ENCODE assay signal across 16 cellular contexts in the genomic region with DNA sequence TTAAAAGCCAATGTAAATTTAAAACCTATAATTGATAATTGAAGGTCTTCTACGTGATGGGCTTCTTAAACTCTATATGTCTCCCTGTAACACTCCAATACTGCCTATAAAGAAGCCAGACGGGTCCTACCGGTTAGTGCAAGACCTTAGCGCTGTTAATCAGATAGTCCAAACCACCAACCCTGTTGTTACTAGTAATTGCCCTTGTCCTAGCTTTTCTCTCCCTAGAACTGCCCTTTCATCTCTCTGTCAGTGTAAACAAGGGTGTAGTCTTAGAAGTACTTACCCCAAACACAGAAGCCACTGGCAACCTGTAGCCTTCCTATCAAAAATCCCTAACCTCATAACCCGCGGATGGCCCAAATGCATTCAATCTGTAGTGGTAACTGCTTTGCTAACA.
DNase-seq lines count a peak whose midpoint lies in the region; ATAC-seq and TF ChIP-seq lines count a peak whose summit lies in the region.
"Had no signal": no experiment of that assay in that cellular context is flagged by ENCODE, and none has a peak within 500 bp of the region (broad histone marks: within the 10 kb centered on the region; RNA-seq: fewer than 3 reads in every experiment).

No MANE protein-coding gene starts in this region.

- H3K79me2 ChIP-seq in smooth muscle cell (ENCODE audit: low read depth), result no peaks in the 10 kb centered on the region

- peaks cover 6 to 46% (median 25%) of the 10 kb centered on the region in 11 donors for H3K9me3 Mint-ChIP-seq in naive thymus-derived CD4-positive, alpha-beta T cell
- peaks cover 26% of the 10 kb centered on the region for H3K9me3 Mint-ChIP-seq in WTC11

- H3K4me3 Mint-ChIP-seq in naive thymus-derived CD4-positive, alpha-beta T cell, result no peak overlapping the region
- no peak overlapping the region for H3K4me3 Mint-ChIP-seq in WTC11
- H3K4me3 Mint-ChIP-seq: CD4-positive, alpha-beta memory T cell had no signal

- H3K4me3 ChIP-seq in smooth muscle cell, result no peak overlapping the region
- no peak overlapping the region for H3K4me3 ChIP-seq in naive thymus-derived CD4-positive, alpha-beta T cell (ENCODE audit: low read length)
- H3K4me3 ChIP-seq: A549, HAP-1 had no signal

- ATAC-seq in naive thymus-derived CD4-positive, alpha-beta T cell, result no peak
- ATAC-seq in WTC11, result no peak
- ATAC-seq: A549 had no signal

- intact Hi-C loops in naive thymus-derived CD4-positive, alpha-beta T cell (cut with micrococcal nuclease), result no loop called here

- H3K4me1 ChIP-seq in smooth muscle cell (ENCODE audit: low read depth), result peaks cover 3% of the 10 kb centered on the region
- H3K4me1 ChIP-seq in naive thymus-derived CD4-positive, alpha-beta T cell (ENCODE audit: control insufficient read depth in 2 of 2, insufficient read depth in 2 of 2, low read length in 2 of 2), result no peaks in the 10 kb centered on the region
- H3K4me1 ChIP-seq: A549, BE2C, HAP-1 had no signal

- CTCF ChIA-PET in naive thymus-derived CD4-positive, alpha-beta T cell (lab: Charles Lee), result no interaction called here
- CTCF ChIA-PET in WTC11 (lab: Charles Lee), result no interaction called here

- H3K27ac Mint-ChIP-seq in naive thymus-derived CD4-positive, alpha-beta T cell, result no peak overlapping the region
- no peak overlapping the region for H3K27ac Mint-ChIP-seq in WTC11
- H3K27ac Mint-ChIP-seq: CD4-positive, alpha-beta memory T cell had no signal

- H3K9ac ChIP-seq in smooth muscle cell (ENCODE audit: low read depth), result no peak overlapping the region

- H3F3A ChIP-seq in smooth muscle cell (ENCODE audit: low read depth), result no peaks in the 10 kb centered on the region

- H3K36me3 Mint-ChIP-seq in naive thymus-derived CD4-positive, alpha-beta T cell, result peaks cover 0 to 25% (median 0%) of the 10 kb centered on the region in 5 donors
- peaks cover 17% of the 10 kb centered on the region for H3K36me3 Mint-ChIP-seq in WTC11

- no peaks in the 10 kb centered on the region for H4K20me1 ChIP-seq in smooth muscle cell (ENCODE audit: low read depth)

- TF ChIP-seq CTCF in smooth muscle cell (IDR thresholded peaks at IDR 0.05; ENCODE audit: borderline replicate concordance, insufficient read depth, poor library complexity, severe bottlenecking), result no peak
- TF ChIP-seq CTCF in WTC11 (IDR thresholded peaks at IDR 0.05), result no peak

- DNase-seq in HT-29 (ENCODE audit: low spot score), result peak; percentile 66
- DNase-seq in NCI-H748 treated with DMSO at 0.1 percent for 48 hours (lab: John Stamatoyannopoulos, UW), result peak; percentile 91
- peak; percentile 81 for DNase-seq in islet precursor cell
- no peak for DNase-seq in smooth muscle cell (lab: John Stamatoyannopoulos, UW; ENCODE audit: unreplicated experiment)
- DNase-seq in naive thymus-derived CD4-positive, alpha-beta T cell, result no peak
- DNase-seq in HUDEP-2 (lab: John Stamatoyannopoulos, UW; ENCODE audit: unreplicated experiment in 76 of 76), result no peak
- no peak for DNase-seq in WTC11 (ENCODE audit: low spot score)
- DNase-seq: BE2C; CD4-positive, alpha-beta memory T cell; DMS153; DMS79 treated with DMSO at 0.1 percent for 48 hours; EL; GDM1 had no signal

- H2AFZ ChIP-seq in smooth muscle cell (ENCODE audit: low read depth), result no peak overlapping the region

- no peaks in the 10 kb centered on the region for H3K27me3 ChIP-seq in smooth muscle cell (ENCODE audit: low read depth)
- H3K27me3 ChIP-seq in naive thymus-derived CD4-positive, alpha-beta T cell (ENCODE audit: control insufficient read depth in 2 of 2, insufficient read depth in 2 of 2, low read length in 2 of 2), result no peaks in the 10 kb centered on the region

- peaks cover 3 to 38% (median 32%) of the 10 kb centered on the region in 5 donors for H3K27me3 Mint-ChIP-seq in naive thymus-derived CD4-positive, alpha-beta T cell
- peaks cover 11% of the 10 kb centered on the region for H3K27me3 Mint-ChIP-seq in WTC11 (ENCODE audit: low read depth)

- POLR2A ChIA-PET in naive thymus-derived CD4-positive, alpha-beta T cell (lab: Charles Lee), result no interaction called here
- POLR2A ChIA-PET in WTC11 (lab: Charles Lee), result no interaction called here

- 52% methylated on average over 6 of the region's 6 CpGs for WGBS in smooth muscle cell (ENCODE audit: low lambda C conversion rate)

- peak overlapping the region; percentile 29 for H3K27ac ChIP-seq in smooth muscle cell (ENCODE audit: low read depth)
- H3K27ac ChIP-seq in naive thymus-derived CD4-positive, alpha-beta T cell (ENCODE audit: low read depth, low read length), result no peak overlapping the region
- H3K27ac ChIP-seq: A549, C4-2B had no signal

- no peaks in the 10 kb centered on the region for H3K36me3 ChIP-seq in smooth muscle cell (ENCODE audit: low read depth)
- H3K36me3 ChIP-seq in naive thymus-derived CD4-positive, alpha-beta T cell (ENCODE audit: control insufficient read depth in 2 of 3, insufficient read depth in 3 of 3, low read length in 3 of 3), result no peaks in the 10 kb centered on the region
- H3K36me3 ChIP-seq: BE2C, HAP-1 had no signal

- no peak overlapping the region for H3K4me2 ChIP-seq in smooth muscle cell
- H3K4me2 ChIP-seq: A549 had no signal

- H3K9me3 ChIP-seq in smooth muscle cell (replicated peaks; ENCODE audit: low read depth), result no peaks in the 10 kb centered on the region
- peaks cover 0 to 12% (median 0%) of the 10 kb centered on the region in 3 experiments for H3K9me3 ChIP-seq in naive thymus-derived CD4-positive, alpha-beta T cell (ENCODE audit: control insufficient read depth in 2 of 3, low read length in 3 of 3)
- H3K9me3 ChIP-seq: BE2C, HAP-1 had no signal

- no peaks in the 10 kb centered on the region for H3K4me1 Mint-ChIP-seq in naive thymus-derived CD4-positive, alpha-beta T cell
- no peaks in the 10 kb centered on the region for H3K4me1 Mint-ChIP-seq in WTC11
- H3K4me1 Mint-ChIP-seq: CD4-positive, alpha-beta memory T cell had no signal

TF ChIP-seq in WTC11, 78 proteins besides CTCF, POLR2A, EP300 and RAD21 (continues in another document):
- TF ChIP-seq RELA (CRISPR knock-in tag; IDR thresholded peaks at IDR 0.05; ENCODE audit: borderline replicate concordance) (no peak), ZNF423 (CRISPR knock-in tag; IDR thresholded peaks at IDR 0.05) (no peak), ZNF425 (CRISPR knock-in tag; conservative IDR thresholded peaks at IDR 0.05) (no peak), MLX (CRISPR knock-in tag; IDR thresholded peaks at IDR 0.05) (no peak)
- TF ChIP-seq, protein P1, sequence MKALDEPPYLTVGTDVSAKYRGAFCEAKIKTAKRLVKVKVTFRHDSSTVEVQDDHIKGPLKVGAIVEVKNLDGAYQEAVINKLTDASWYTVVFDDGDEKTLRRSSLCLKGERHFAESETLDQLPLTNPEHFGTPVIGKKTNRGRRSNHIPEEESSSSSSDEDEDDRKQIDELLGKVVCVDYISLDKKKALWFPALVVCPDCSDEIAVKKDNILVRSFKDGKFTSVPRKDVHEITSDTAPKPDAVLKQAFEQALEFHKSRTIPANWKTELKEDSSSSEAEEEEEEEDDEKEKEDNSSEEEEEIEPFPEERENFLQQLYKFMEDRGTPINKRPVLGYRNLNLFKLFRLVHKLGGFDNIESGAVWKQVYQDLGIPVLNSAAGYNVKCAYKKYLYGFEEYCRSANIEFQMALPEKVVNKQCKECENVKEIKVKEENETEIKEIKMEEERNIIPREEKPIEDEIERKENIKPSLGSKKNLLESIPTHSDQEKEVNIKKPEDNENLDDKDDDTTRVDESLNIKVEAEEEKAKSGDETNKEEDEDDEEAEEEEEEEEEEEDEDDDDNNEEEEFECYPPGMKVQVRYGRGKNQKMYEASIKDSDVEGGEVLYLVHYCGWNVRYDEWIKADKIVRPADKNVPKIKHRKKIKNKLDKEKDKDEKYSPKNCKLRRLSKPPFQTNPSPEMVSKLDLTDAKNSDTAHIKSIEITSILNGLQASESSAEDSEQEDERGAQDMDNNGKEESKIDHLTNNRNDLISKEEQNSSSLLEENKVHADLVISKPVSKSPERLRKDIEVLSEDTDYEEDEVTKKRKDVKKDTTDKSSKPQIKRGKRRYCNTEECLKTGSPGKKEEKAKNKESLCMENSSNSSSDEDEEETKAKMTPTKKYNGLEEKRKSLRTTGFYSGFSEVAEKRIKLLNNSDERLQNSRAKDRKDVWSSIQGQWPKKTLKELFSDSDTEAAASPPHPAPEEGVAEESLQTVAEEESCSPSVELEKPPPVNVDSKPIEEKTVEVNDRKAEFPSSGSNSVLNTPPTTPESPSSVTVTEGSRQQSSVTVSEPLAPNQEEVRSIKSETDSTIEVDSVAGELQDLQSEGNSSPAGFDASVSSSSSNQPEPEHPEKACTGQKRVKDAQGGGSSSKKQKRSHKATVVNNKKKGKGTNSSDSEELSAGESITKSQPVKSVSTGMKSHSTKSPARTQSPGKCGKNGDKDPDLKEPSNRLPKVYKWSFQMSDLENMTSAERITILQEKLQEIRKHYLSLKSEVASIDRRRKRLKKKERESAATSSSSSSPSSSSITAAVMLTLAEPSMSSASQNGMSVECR (CRISPR knock-in tag; IDR thresholded peaks at IDR 0.05; ENCODE audit: borderline replicate concordance), result no peak

Comparison
In these comparisons a context has a peak if more than half of its experiments do, and no peak if none do; other contexts are left out.
1. DNase-seq: peak in HT-29 (single experiment), NCI-H748 treated with DMSO at 0.1 percent for 48 hours (single experiment) and islet precursor cell (single experiment); none in smooth muscle cell (single experiment), naive thymus-derived CD4-positive, alpha-beta T cell (0 of 9), HUDEP-2 (0 of 76) and WTC11 (single experiment).